Comparison of ENCODE assay signal across 18 cellular contexts in genomic region chr12:116958402-116959197, GRCh38. TPM values are rescaled to one million over a fixed set of nuclear protein-coding genes. Genes with fewer than 3 reads are reported as not detected.
DNase-seq lines count a peak whose midpoint lies in the region; ATAC-seq and TF ChIP-seq lines count a peak whose summit lies in the region.
"Had no signal": no experiment of that assay in that cellular context is flagged by ENCODE, and none has a peak within 500 bp of the region (broad histone marks: within the 10 kb centered on the region; RNA-seq: fewer than 3 reads in every experiment).

No MANE protein-coding gene starts in this region.

- no peak overlapping the region for H3K27ac Mint-ChIP-seq in activated T-helper 17 cell treated with anti-CD3 and anti-CD28 coated beads, Interleukin-2, amount 50 U/mL, for 72 hours
- H3K27ac Mint-ChIP-seq in T-cell = no peak overlapping the region
- H3K27ac Mint-ChIP-seq: GM23338; stimulated activated naive CD8-positive, alpha-beta T cell treated with anti-CD3 and anti-CD28 coated beads, Interleukin-15, Interleukin-2, amounts not matched to agents 100 ng/mL and 50 ng/mL, for 24 hours had no signal

- H3K27ac ChIP-seq in KMS-11 (peak overlapping the region; percentile 84), osteoblast (ENCODE audit: low read depth, low read length) (peak overlapping the region; percentile 40)
- H3K27ac ChIP-seq: coronary artery, vagina, VCaP had no signal

- no peaks in the 10 kb centered on the region for H3K79me2 ChIP-seq in KMS-11 (ENCODE audit: insufficient read depth, low read depth)
- peaks cover 14% of the 10 kb centered on the region for H3K79me2 ChIP-seq in osteoblast (ENCODE audit: insufficient read depth, low read length)

- POLR2A ChIA-PET in T-cell (lab: Charles Lee) = no interaction called here

- H3K4me1 ChIP-seq in KMS-11 (ENCODE audit: low read depth, poor library complexity, severe bottlenecking) (peaks cover 64% of the 10 kb centered on the region), osteoblast (ENCODE audit: insufficient read depth, low read length) (no peaks in the 10 kb centered on the region)

- ATAC-seq in Right ventricle myocardium inferior (peak; percentile 29), HG03565 (IDR thresholded peaks at IDR 0.05; ENCODE audit: unreplicated experiment) (no peak), T-cell (replicated peaks in 1 of 4) (no peak)
- ATAC-seq in activated T-helper 17 cell treated with anti-CD3 and anti-CD28 coated beads, Interleukin-2, amount 50 U/mL, for 72 hours (replicated peaks) = peak; percentile 60
- ATAC-seq: GM23338, Panc1 had no signal

- DNase-seq in Right ventricle myocardium inferior (ENCODE audit: missing footprints) (no peak), cardiac septum (ENCODE audit: low spot score) (no peak), osteoblast (ENCODE audit: insufficient read length, low spot score, missing footprints) (no peak), T-cell (no peak)
- DNase-seq: amniotic stem cell, BE2C, NCI-H1105 treated with DMSO at 0.1 percent for 48 hours, NCI-H526 treated with DMSO at 0.1 percent for 48 hours, small intestine had no signal

- H3K4me1 Mint-ChIP-seq in activated T-helper 17 cell treated with anti-CD3 and anti-CD28 coated beads, Interleukin-2, amount 50 U/mL, for 72 hours = peaks cover 19% of the 10 kb centered on the region
- peaks cover 17 to 29% (median 22%) of the 10 kb centered on the region in 3 donors for H3K4me1 Mint-ChIP-seq in T-cell

- H3K36me3 Mint-ChIP-seq in activated T-helper 17 cell treated with anti-CD3 and anti-CD28 coated beads, Interleukin-2, amount 50 U/mL, for 72 hours (ENCODE audit: low read depth) = no peaks in the 10 kb centered on the region
- H3K36me3 Mint-ChIP-seq in T-cell = peaks cover 9% of the 10 kb centered on the region

- H3K4me2 ChIP-seq in KMS-11 (peak overlapping the region; percentile 57), osteoblast (ENCODE audit: insufficient read depth, low read length) (no peak overlapping the region)
- H3K4me2 ChIP-seq: GM23338 had no signal

- no peak for TF ChIP-seq CTCF in KMS-11 (conservative IDR thresholded peaks at IDR 0.05; ENCODE audit: low read depth, low read length)
- no peak for TF ChIP-seq CTCF in osteoblast (IDR thresholded peaks at IDR 0.05; ENCODE audit: extremely low read depth, low read depth, low read length)

- H3K9me3 ChIP-seq in osteoblast (ENCODE audit: low read depth, low read length) = no peaks in the 10 kb centered on the region
- H3K9me3 ChIP-seq: BE2C, vagina had no signal

- H3K9me3 Mint-ChIP-seq in activated T-helper 17 cell treated with anti-CD3 and anti-CD28 coated beads, Interleukin-2, amount 50 U/mL, for 72 hours = no peaks in the 10 kb centered on the region
- no peaks in the 10 kb centered on the region for H3K9me3 Mint-ChIP-seq in T-cell
- H3K9me3 Mint-ChIP-seq: GM23338; stimulated activated naive CD8-positive, alpha-beta T cell treated with anti-CD3 and anti-CD28 coated beads, Interleukin-15, Interleukin-2, amounts not matched to agents 100 ng/mL and 50 ng/mL, for 24 hours had no signal

- H4K20me1 ChIP-seq in KMS-11 (ENCODE audit: insufficient read depth) = no peaks in the 10 kb centered on the region
- peaks cover 19% of the 10 kb centered on the region for H4K20me1 ChIP-seq in osteoblast (ENCODE audit: insufficient read depth, low read length)

- no peaks in the 10 kb centered on the region for H3K27me3 Mint-ChIP-seq in activated T-helper 17 cell treated with anti-CD3 and anti-CD28 coated beads, Interleukin-2, amount 50 U/mL, for 72 hours
- H3K27me3 Mint-ChIP-seq in T-cell = no peaks in the 10 kb centered on the region
- H3K27me3 Mint-ChIP-seq: stimulated activated naive CD8-positive, alpha-beta T cell treated with anti-CD3 and anti-CD28 coated beads, Interleukin-15, Interleukin-2, amounts not matched to agents 100 ng/mL and 50 ng/mL, for 24 hours had no signal

- H3K27me3 ChIP-seq in KMS-11 (ENCODE audit: insufficient read depth, low read depth) (no peaks in the 10 kb centered on the region), osteoblast (ENCODE audit: insufficient read depth, low read length) (no peaks in the 10 kb centered on the region)
- H3K27me3 ChIP-seq: BE2C, vagina had no signal

- intact Hi-C loops in Right ventricle myocardium inferior (cut with DNase I) = no loop called here
- intact Hi-C loops in cardiac septum (cut with DNase I) = no loop called here

- CTCF ChIA-PET in T-cell (lab: Charles Lee) = interaction anchor here in 1 of 2 donors (0.9 kb wide), 1 partner anchor 255 kb away, joined by 4 read pairs; no protein-coding TSS in a partner anchor

- no peak overlapping the region for H3K9ac ChIP-seq in KMS-11

- H3K4me3 Mint-ChIP-seq in activated T-helper 17 cell treated with anti-CD3 and anti-CD28 coated beads, Interleukin-2, amount 50 U/mL, for 72 hours = no peak overlapping the region
- H3K4me3 Mint-ChIP-seq in T-cell = no peak overlapping the region
- H3K4me3 Mint-ChIP-seq: GM23338; stimulated activated naive CD8-positive, alpha-beta T cell treated with anti-CD3 and anti-CD28 coated beads, Interleukin-15, Interleukin-2, amounts not matched to agents 100 ng/mL and 50 ng/mL, for 24 hours had no signal

- H3K36me3 ChIP-seq in KMS-11 (ENCODE audit: insufficient read depth) (no peaks in the 10 kb centered on the region), osteoblast (ENCODE audit: insufficient read depth, low read length) (no peaks in the 10 kb centered on the region)
- H3K36me3 ChIP-seq: BE2C, vagina had no signal

- H2AFZ ChIP-seq in KMS-11 (ENCODE audit: low read depth) (no peak overlapping the region), osteoblast (ENCODE audit: low read length) (no peak overlapping the region)
- H2AFZ ChIP-seq: GM23338 had no signal

- H3K4me3 ChIP-seq in KMS-11 (IDR thresholded peaks at IDR 0.05; ENCODE audit: insufficient read depth, low read depth, low read length) (no peak overlapping the region), osteoblast (ENCODE audit: insufficient read depth, low read length) (no peak overlapping the region)
- H3K4me3 ChIP-seq: coronary artery, GM23338, vagina had no signal

RNA-seq across cellular contexts. Expression of gene FBXW8, which starts 47.9 kb away (rescaled TPM):
- total RNA-seq in Right ventricle myocardium inferior = 5.4 TPM
- total RNA-seq in cardiac septum = 10.4 TPM
- 1 to 10 TPM; 2.4 to 8.8 TPM for total RNA-seq in activated T-helper 17 cell treated with anti-CD3 and anti-CD28 coated beads, Interleukin-2, amount 50 U/mL, for 72 hours
- 27.4 and 27.5 TPM in 2 replicates for total RNA-seq in osteoblast
- total RNA-seq in T-cell = 10 to 100 TPM; 10.7 to 17.9 (median 13.0) TPM

Comparison
In these comparisons a context has a peak if more than half of its experiments do, and no peak if none do; other contexts are left out.
1. ATAC-seq: peak in Right ventricle myocardium inferior (single experiment) and activated T-helper 17 cell treated with anti-CD3 and anti-CD28 coated beads, Interleukin-2, amount 50 U/mL, for 72 hours (single experiment); none in HG03565 (single experiment) and T-cell (0 of 4).